Comparison of ENCODE assay signal across 28 cellular contexts in genomic region chr16:10220942-10221341, GRCh38. TPM values are rescaled to one million over a fixed set of nuclear protein-coding genes. Genes with fewer than 3 reads are reported as not detected.
"Had no signal": no experiment of that assay in that cellular context is flagged by ENCODE, and none has a peak within 500 bp of the region (broad histone marks: within the 10 kb centered on the region; RNA-seq: fewer than 3 reads in every experiment).

No MANE protein-coding gene starts in this region.

- H3K36me3 ChIP-seq: colonic mucosa, esophagus squamous epithelium, gastrocnemius medialis, heart right ventricle, left lung, lower lobe of right lung had no signal

- H3K27me3 ChIP-seq: colonic mucosa had no signal

- ATAC-seq: effector memory CD8-positive, alpha-beta T cell; esophagus mucosa; gastrocnemius medialis; heart right ventricle; left cardiac atrium; left lung; left ventricle myocardium superior; lower lobe of right lung; mucosa of descending colon had no signal

- DNase-seq: colonic mucosa; cortex of kidney; effector CD8-positive, alpha-beta T cell; effector memory CD8-positive, alpha-beta T cell; endodermal cell; erythroblast; esophagus squamous epithelium; foreskin fibroblast; foreskin melanocyte; gastrocnemius medialis; glutamatergic neuron; head of caudate nucleus; heart right ventricle; hippocampal formation; left cardiac atrium; left lung; left ventricle myocardium superior; lower lobe of right lung; mesenchymal stem cell; mucosa of descending colon; naive B cell had no signal

- H3K9me3 Mint-ChIP-seq: dendritic cell treated with granulocyte-macrophage colony-stimulating factor and Interleukin-4, amounts not matched to agents 40 ng/mL and 50 ng/mL, for 4 days; effector memory CD8-positive, alpha-beta T cell; endodermal cell; mesothelial cell of epicardium had no signal

- H3K27me3 Mint-ChIP-seq: dendritic cell treated with granulocyte-macrophage colony-stimulating factor and Interleukin-4, amounts not matched to agents 40 ng/mL and 50 ng/mL, for 4 days had no signal

- H3K9me3 ChIP-seq: colonic mucosa, esophagus squamous epithelium, gastrocnemius medialis, heart right ventricle, left lung, lower lobe of right lung, mucosa of descending colon had no signal

- H3K4me3 Mint-ChIP-seq: dendritic cell treated with granulocyte-macrophage colony-stimulating factor and Interleukin-4, amounts not matched to agents 40 ng/mL and 50 ng/mL, for 4 days; effector memory CD8-positive, alpha-beta T cell; endodermal cell; mesothelial cell of epicardium had no signal

- H3K27ac ChIP-seq: colonic mucosa, epithelial cell of prostate, esophagus squamous epithelium, gastrocnemius medialis, heart right ventricle, left lung, lower lobe of right lung had no signal

- H3K27ac Mint-ChIP-seq: dendritic cell treated with granulocyte-macrophage colony-stimulating factor and Interleukin-4, amounts not matched to agents 40 ng/mL and 50 ng/mL, for 4 days; effector memory CD8-positive, alpha-beta T cell; endodermal cell; mesothelial cell of epicardium had no signal

- H3K4me1 ChIP-seq: colonic mucosa, esophagus squamous epithelium, gastrocnemius medialis, heart right ventricle, left lung, lower lobe of right lung had no signal

- H3K4me3 ChIP-seq: colonic mucosa, esophagus squamous epithelium, gastrocnemius medialis, heart right ventricle, left lung, lower lobe of right lung, mucosa of descending colon had no signal

- H3K4me1 Mint-ChIP-seq: mesothelial cell of epicardium had no signal

RNA-seq across cellular contexts. Expression of gene GRIN2A, which starts 38.7 kb away (rescaled TPM):
- total RNA-seq: dermis microvascular lymphatic vessel endothelial cell, esophagus mucosa, lung microvascular endothelial cell, myocyte had no signal
